Comparison of ENCODE assay signal across 11 cellular contexts in the genomic region with DNA sequence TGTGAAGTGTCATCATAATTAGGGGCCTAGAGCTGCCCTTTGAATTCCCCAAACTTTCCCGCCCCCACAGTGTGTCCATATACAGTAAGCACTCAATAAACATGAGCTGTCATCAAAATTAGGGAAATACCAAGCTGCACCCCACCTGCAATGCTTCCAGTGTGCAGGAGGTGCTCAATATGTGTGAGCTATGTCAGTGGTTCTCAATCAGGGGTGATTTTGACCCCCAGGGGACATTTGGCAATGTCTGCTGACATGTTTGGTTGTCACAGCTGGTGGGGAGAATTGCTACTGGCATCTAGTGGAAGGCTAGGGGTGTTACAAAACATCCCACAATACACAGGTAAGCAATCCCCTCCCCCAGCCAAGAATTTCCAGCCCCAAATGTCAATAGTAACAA. TPM values are rescaled to one million over a fixed set of nuclear protein-coding genes. Genes with fewer than 3 reads are reported as not detected.
A peak's percentile ranks its signal among the peaks of the same experiment; 100 is the strongest.
DNase-seq lines count a peak whose midpoint lies in the region; ATAC-seq and TF ChIP-seq lines count a peak whose summit lies in the region.
"Had no signal": no experiment of that assay in that cellular context is flagged by ENCODE, and none has a peak within 500 bp of the region (broad histone marks: within the 10 kb centered on the region; RNA-seq: fewer than 3 reads in every experiment).

No MANE protein-coding gene starts in this region.

- peak overlapping the region; percentile 25 for H3K4me3 Mint-ChIP-seq in activated CD8-positive, alpha-beta memory T cell treated with anti-CD3 and anti-CD28 coated beads, Interleukin-2, amount 10 ng/mL, durations not matched to agents 7 days and 5 days

- H3K27me3 ChIP-seq in neutrophil, result no peaks in the 10 kb centered on the region
- H3K27me3 ChIP-seq in ascending aorta, result no peaks in the 10 kb centered on the region
- H3K27me3 ChIP-seq: ovary had no signal

- ATAC-seq in activated CD8-positive, alpha-beta memory T cell treated with anti-CD3 and anti-CD28 coated beads, Interleukin-2, amount 10 ng/mL, durations not matched to agents 7 days and 5 days, result peak; percentile 31
- ATAC-seq in activated naive CD4-positive, alpha-beta T cell treated with anti-CD3 and anti-CD28 coated beads, Interleukin-2, amount 50 U/mL, for 72 hours, result peak in 1 of 2 donors; percentile 29

- no peaks in the 10 kb centered on the region for H3K36me3 Mint-ChIP-seq in activated CD8-positive, alpha-beta memory T cell treated with anti-CD3 and anti-CD28 coated beads, Interleukin-2, amount 10 ng/mL, durations not matched to agents 7 days and 5 days
- no peaks in the 10 kb centered on the region for H3K36me3 Mint-ChIP-seq in activated naive CD4-positive, alpha-beta T cell treated with anti-CD3 and anti-CD28 coated beads, Interleukin-2, amount 50 U/mL, for 72 hours

- H3K27ac ChIP-seq in neutrophil, result peak overlapping the region; percentile 97
- no peak overlapping the region for H3K27ac ChIP-seq in ascending aorta
- H3K27ac ChIP-seq: ovary had no signal

- intact Hi-C loops in ascending aorta (cut with DNase I), result no loop called here

- peaks cover 42% of the 10 kb centered on the region for H3K36me3 ChIP-seq in neutrophil
- no peaks in the 10 kb centered on the region for H3K36me3 ChIP-seq in ascending aorta
- H3K36me3 ChIP-seq: ovary had no signal

- H3K4me1 Mint-ChIP-seq in activated CD8-positive, alpha-beta memory T cell treated with anti-CD3 and anti-CD28 coated beads, Interleukin-2, amount 10 ng/mL, durations not matched to agents 7 days and 5 days, result peaks cover 18% of the 10 kb centered on the region

- H3K9me3 Mint-ChIP-seq in activated CD8-positive, alpha-beta memory T cell treated with anti-CD3 and anti-CD28 coated beads, Interleukin-2, amount 10 ng/mL, durations not matched to agents 7 days and 5 days (ENCODE audit: low read depth), result no peaks in the 10 kb centered on the region
- H3K9me3 Mint-ChIP-seq in activated naive CD4-positive, alpha-beta T cell treated with anti-CD3 and anti-CD28 coated beads, Interleukin-2, amount 50 U/mL, for 72 hours, result no peaks in the 10 kb centered on the region

- TF ChIP-seq CTCF in HFF-Myc (IDR thresholded peaks at IDR 0.05; ENCODE audit: low read depth, low read length, missing control alignments) (peak; percentile 4), neutrophil (IDR thresholded peaks at IDR 0.05) (peak; percentile 17), ascending aorta (IDR thresholded peaks at IDR 0.05) (no peak)

- no peak overlapping the region for H3K27ac Mint-ChIP-seq in activated CD8-positive, alpha-beta memory T cell treated with anti-CD3 and anti-CD28 coated beads, Interleukin-2, amount 10 ng/mL, durations not matched to agents 7 days and 5 days
- peak overlapping the region; percentile 9 to 88 for H3K27ac Mint-ChIP-seq in activated naive CD4-positive, alpha-beta T cell treated with anti-CD3 and anti-CD28 coated beads, Interleukin-2, amount 50 U/mL, for 72 hours

- H3K4me3 ChIP-seq in HFF-Myc (replicated peaks; ENCODE audit: low read depth, low read length) (no peak overlapping the region), neutrophil (ENCODE audit: low read depth in 1 of 2, low read length in 1 of 2) (peak overlapping the region; percentile 71 to 77), ascending aorta (no peak overlapping the region)
- H3K4me3 ChIP-seq: ovary had no signal

- DNase-seq in activated CD8-positive, alpha-beta memory T cell treated with anti-CD3 and anti-CD28 coated beads, Interleukin-2, amount 10 ng/mL, durations not matched to agents 7 days and 5 days, result no peak
- no peak for DNase-seq in activated CD8-positive, alpha-beta memory T cell treated with anti-CD3 and anti-CD28 coated beads, Interleukin-2, amount 50 U/mL, for 4 hours
- no peak for DNase-seq in HFF-Myc (ENCODE audit: extremely low read depth, low read depth)
- no peak for DNase-seq in activated naive CD4-positive, alpha-beta T cell treated with anti-CD3 and anti-CD28 coated beads, Interleukin-2, amount 50 U/mL, for 72 hours (ENCODE audit: low spot score in 2 of 2)
- DNase-seq in stimulated activated CD4-positive, alpha-beta T cell treated with anti-CD3 and anti-CD28 coated beads, Interleukin-12 subunit alpha, Interleukin-12 subunit beta, amount 100 ng/mL, for 4 hours, result no peak
- no peak for DNase-seq in kidney tubule cell (ENCODE audit: low spot score)
- DNase-seq in ascending aorta (ENCODE audit: low spot score in 2 of 2), result no peak
- DNase-seq: activated effector memory CD4-positive, alpha-beta T cell treated with anti-CD3 and anti-CD28 coated beads, Interleukin-2, amount 50 U/mL, for 16 hours; NCI-H446; ovary had no signal

- H3K9me3 ChIP-seq in neutrophil (no peaks in the 10 kb centered on the region), ascending aorta (no peaks in the 10 kb centered on the region)
- H3K9me3 ChIP-seq: ovary had no signal

- CTCF ChIA-PET in activated CD8-positive, alpha-beta memory T cell treated with anti-CD3 and anti-CD28 coated beads, Interleukin-2, amount 10 ng/mL, durations not matched to agents 7 days and 5 days (lab: Charles Lee), result interaction anchor here (1.0 to 1.1 kb wide), 2 partner anchors 9 to 47 kb away, joined by 4 read pairs; partner anchors contain the start of genes SYN1 and TIMP1

- peaks cover 58 to 84% of the 10 kb centered on the region in 2 experiments for H3K4me1 ChIP-seq in neutrophil (ENCODE audit: control insufficient read depth in 1 of 2, insufficient read depth in 1 of 2, low read depth in 1 of 2, low read length in 1 of 2)
- H3K4me1 ChIP-seq in ascending aorta, result no peaks in the 10 kb centered on the region

- peaks cover 7% of the 10 kb centered on the region for H3K27me3 Mint-ChIP-seq in activated CD8-positive, alpha-beta memory T cell treated with anti-CD3 and anti-CD28 coated beads, Interleukin-2, amount 10 ng/mL, durations not matched to agents 7 days and 5 days

RNA-seq across cellular contexts. Expression of gene CFP, which starts 0.8 kb away (rescaled TPM):
- total RNA-seq in activated CD8-positive, alpha-beta memory T cell treated with anti-CD3 and anti-CD28 coated beads, Interleukin-2, amount 10 ng/mL, durations not matched to agents 7 days and 5 days, result 1 to 10 TPM; 2.7 to 4.0 TPM
- total RNA-seq in activated naive CD4-positive, alpha-beta T cell treated with anti-CD3 and anti-CD28 coated beads, Interleukin-2, amount 50 U/mL, for 72 hours, result 10 to 100 TPM in 1 of 2 donors, 1 to 10 TPM in 1; 5.1 to 11.1 TPM
- total RNA-seq in ascending aorta, result 25.4 TPM

RNA-seq across cellular contexts. Expression of gene SYN1, which starts 9.3 kb away (rescaled TPM):
- total RNA-seq in activated CD8-positive, alpha-beta memory T cell treated with anti-CD3 and anti-CD28 coated beads, Interleukin-2, amount 10 ng/mL, durations not matched to agents 7 days and 5 days, result under 1 TPM; 0.09 to 0.15 TPM
- 1 to 10 TPM in 1 of 2 donors, under 1 TPM in 1; 0.47 to 3.0 TPM for total RNA-seq in activated naive CD4-positive, alpha-beta T cell treated with anti-CD3 and anti-CD28 coated beads, Interleukin-2, amount 50 U/mL, for 72 hours
- 5.7 TPM for total RNA-seq in ascending aorta

RNA-seq across cellular contexts. Expression of gene ELK1, which starts 21.4 kb away (rescaled TPM):
- 10 to 100 TPM; 51.4 to 57.4 TPM for total RNA-seq in activated CD8-positive, alpha-beta memory T cell treated with anti-CD3 and anti-CD28 coated beads, Interleukin-2, amount 10 ng/mL, durations not matched to agents 7 days and 5 days
- total RNA-seq in activated naive CD4-positive, alpha-beta T cell treated with anti-CD3 and anti-CD28 coated beads, Interleukin-2, amount 50 U/mL, for 72 hours, result 100 to 1,000 TPM in 1 of 2 donors, 10 to 100 TPM in 1; 95.1 to 136 TPM
- 146 TPM for total RNA-seq in ascending aorta

RNA-seq across cellular contexts. Expression of gene UXT, which starts 30.0 kb away (rescaled TPM):
- 100 to 1,000 TPM; 118 to 151 TPM for total RNA-seq in activated CD8-positive, alpha-beta memory T cell treated with anti-CD3 and anti-CD28 coated beads, Interleukin-2, amount 10 ng/mL, durations not matched to agents 7 days and 5 days
- 100 to 1,000 TPM; 162 to 210 TPM for total RNA-seq in activated naive CD4-positive, alpha-beta T cell treated with anti-CD3 and anti-CD28 coated beads, Interleukin-2, amount 50 U/mL, for 72 hours
- 63.6 TPM for total RNA-seq in ascending aorta

RNA-seq across cellular contexts. Expression of gene TIMP1, which starts 46.7 kb away (rescaled TPM):
- 10 to 100 TPM; 14.5 to 23.5 TPM for total RNA-seq in activated CD8-positive, alpha-beta memory T cell treated with anti-CD3 and anti-CD28 coated beads, Interleukin-2, amount 10 ng/mL, durations not matched to agents 7 days and 5 days
- total RNA-seq in activated naive CD4-positive, alpha-beta T cell treated with anti-CD3 and anti-CD28 coated beads, Interleukin-2, amount 50 U/mL, for 72 hours, result 10 to 100 TPM; 26.1 to 32.7 TPM
- 1,308 TPM for total RNA-seq in ascending aorta

Comparison
In these comparisons a context has a peak if more than half of its experiments do, and no peak if none do; other contexts are left out.
1. H3K4me3 ChIP-seq: peak in neutrophil (2 of 2); none in HFF-Myc (single experiment) and ascending aorta (0 of 2).
2. CTCF ChIP-seq: peak in HFF-Myc (single experiment) and neutrophil (single experiment); none in ascending aorta (0 of 3).